In the genomic region with DNA sequence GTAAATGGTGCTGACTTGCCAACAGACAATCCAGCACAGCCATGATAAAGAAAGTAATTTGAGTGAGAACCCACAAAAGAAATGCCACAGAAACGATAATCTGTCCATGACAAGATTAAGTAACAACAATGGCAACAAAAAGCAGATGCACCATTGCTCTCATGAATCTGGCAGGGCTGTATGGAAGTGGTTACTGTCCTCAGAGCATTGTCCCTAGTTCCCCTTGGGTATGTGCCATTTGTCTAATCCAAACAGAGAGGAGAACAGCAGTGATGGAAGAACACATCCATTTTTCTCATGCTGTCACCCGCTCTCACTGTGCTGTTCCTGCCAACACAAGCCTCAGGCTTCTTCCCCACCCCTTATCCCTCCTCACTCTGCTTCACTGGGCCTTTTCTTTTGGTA, we compare ENCODE assay signal across 9 cellular contexts.
DNase-seq lines count a peak whose midpoint lies in the region; ATAC-seq and TF ChIP-seq lines count a peak whose summit lies in the region.
"Had no signal": no experiment of that assay in that cellular context is flagged by ENCODE, and none has a peak within 500 bp of the region (broad histone marks: within the 10 kb centered on the region; RNA-seq: fewer than 3 reads in every experiment).

No MANE protein-coding gene starts in this region.

- H3K9me2 ChIP-seq in PC-3 (replicated peaks; ENCODE audit: low read length), result no peaks in the 10 kb centered on the region

- peaks cover 34% of the 10 kb centered on the region for H3K4me1 ChIP-seq in PC-3 (ENCODE audit: insufficient read depth, low read length)
- H3K4me1 ChIP-seq: SJCRH30 had no signal

- DNase-seq in HUDEP-2 (lab: John Stamatoyannopoulos, UW; ENCODE audit: unreplicated experiment in 76 of 76) (peak in 42 of 76 experiments; percentile 2 to 85 (median 38)), PC-3 (no peak), fibroblast of gingiva (ENCODE audit: low read depth) (peak; percentile 50), posterior cingulate gyrus (peak in 6 of 10 donors; percentile 7 to 81 (median 28)), hepatic stellate cell (ENCODE audit: low spot score) (no peak), NCI-H2107 (lab: John Stamatoyannopoulos, UW) (no peak), iPS-NIHi11 (ENCODE audit: low spot score) (no peak)

- no TSS peak for BruUV-seq in PC-3 (replicated peaks; lab: Mats Ljungman, UMichigan)

- POLR2A ChIA-PET in PC-3 (lab: Charles Lee; ENCODE audit: unreplicated experiment), result no interaction called here

- no peaks in the 10 kb centered on the region for H3K27me3 ChIP-seq in PC-3 (ENCODE audit: low read length)
- H3K27me3 ChIP-seq: SJCRH30 had no signal

- H3K27ac ChIP-seq in PC-3 (ENCODE audit: low read length), result no peak overlapping the region
- H3K27ac ChIP-seq: SJCRH30 had no signal

- no peaks in the 10 kb centered on the region for H4K20me1 ChIP-seq in PC-3 (ENCODE audit: low read length)

- intact Hi-C loops in PC-3 (cut with micrococcal nuclease) (loop anchor here (5.0 kb wide), 1 partner anchor 60 kb away; no protein-coding TSS in a partner anchor), posterior cingulate gyrus (cut with DNase I) (no loop called here)

- no peak overlapping the region for H2AFZ ChIP-seq in PC-3 (ENCODE audit: low read length)

- ATAC-seq in PC-3, result peak; percentile 54; the same call in 1 of the 2 replicates
- no peak for ATAC-seq in HG03432 (IDR thresholded peaks at IDR 0.05; ENCODE audit: unreplicated experiment)

- no peak for TF ChIP-seq CTCF in PC-3 (conservative IDR thresholded peaks at IDR 0.05; ENCODE audit: low read depth, low read length)

- CTCF ChIA-PET in PC-3 (lab: Charles Lee), result no interaction called here

- no peak overlapping the region for H3K4me2 ChIP-seq in PC-3 (ENCODE audit: low read length)

- H3K9ac ChIP-seq in PC-3 (ENCODE audit: low read length), result no peak overlapping the region

- H3F3A ChIP-seq in PC-3 (ENCODE audit: low read length, unreplicated experiment), result no peaks in the 10 kb centered on the region

- no peak overlapping the region for H3K4me3 ChIP-seq in PC-3 (ENCODE audit: low read length)
- H3K4me3 ChIP-seq: SJCRH30 had no signal

- no peaks in the 10 kb centered on the region for H3K9me3 ChIP-seq in PC-3 (ENCODE audit: low read length)
- H3K9me3 ChIP-seq: SJCRH30 had no signal

- H3K36me3 ChIP-seq in PC-3 (ENCODE audit: low read depth, low read length), result no peaks in the 10 kb centered on the region; the same call in 1 of the 2 replicates

- H3K79me2 ChIP-seq in PC-3 (ENCODE audit: low read length), result peaks cover 52% of the 10 kb centered on the region

Comparison
In these comparisons a context has a peak if more than half of its experiments do, and no peak if none do; other contexts are left out.
1. DNase-seq: peak in HUDEP-2 (42 of 76), fibroblast of gingiva (single experiment) and posterior cingulate gyrus (6 of 10); none in PC-3 (single experiment), hepatic stellate cell (single experiment), NCI-H2107 (single experiment) and iPS-NIHi11 (single experiment).